8 cellular contexts compared by ENCODE assay signal in the genomic region with DNA sequence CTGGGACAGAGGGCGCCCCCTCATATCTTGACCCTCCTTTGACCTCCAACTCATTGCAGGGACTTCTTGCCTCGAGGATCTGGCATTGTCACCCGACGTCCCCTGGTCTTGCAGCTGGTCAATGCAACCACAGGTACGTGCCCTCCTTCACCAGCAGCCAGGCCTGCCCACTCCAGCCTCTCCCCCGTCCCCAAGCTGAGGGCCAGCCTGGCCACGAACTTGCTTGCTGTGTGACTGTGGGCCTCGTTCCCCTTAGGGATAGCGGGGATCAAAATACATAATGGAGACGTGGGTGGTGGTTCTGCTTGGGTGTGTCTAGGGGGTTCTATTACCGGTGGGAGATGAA. TPM values are rescaled to one million over a fixed set of nuclear protein-coding genes. Genes with fewer than 3 reads are reported as not detected.
DNase-seq lines count a peak whose midpoint lies in the region; ATAC-seq and TF ChIP-seq lines count a peak whose summit lies in the region.

No MANE protein-coding gene starts in this region.

- no peak overlapping the region for H3K27ac ChIP-seq in upper lobe of left lung

- no peak for TF ChIP-seq CTCF in MCF 10A (IDR thresholded peaks at IDR 0.05; ENCODE audit: unreplicated experiment)
- TF ChIP-seq CTCF in upper lobe of left lung (IDR thresholded peaks at IDR 0.05), result no peak

- POLR2A ChIA-PET in MCF 10A (lab: Yijun Ruan, JAX), result interaction anchor here (0.8 to 1.1 kb wide), 3 partner anchors 23 to 58 kb away, joined by 3 to 5 read pairs (median 4); a partner anchor contains a TSS

- H3K4me3 Mint-ChIP-seq in activated naive CD4-positive, alpha-beta T cell treated with anti-CD3 and anti-CD28 coated beads, Interleukin-2, amount 50 U/mL, for 24 hours, result peak overlapping the region; percentile 73
- peak overlapping the region; percentile 73 for H3K4me3 Mint-ChIP-seq in MCF 10A (ENCODE audit: unreplicated experiment)

- H3K36me3 ChIP-seq in upper lobe of left lung, result no peaks in the 10 kb centered on the region

- BruUV-seq in MCF 10A (replicated peaks; lab: Mats Ljungman, UMichigan), result no TSS peak

- H3K27me3 Mint-ChIP-seq in activated naive CD4-positive, alpha-beta T cell treated with anti-CD3 and anti-CD28 coated beads, Interleukin-2, amount 50 U/mL, for 24 hours, result no peaks in the 10 kb centered on the region
- peaks cover 11% of the 10 kb centered on the region for H3K27me3 Mint-ChIP-seq in MCF 10A (ENCODE audit: insufficient read depth, unreplicated experiment)

- H3K9me3 Mint-ChIP-seq in activated naive CD4-positive, alpha-beta T cell treated with anti-CD3 and anti-CD28 coated beads, Interleukin-2, amount 50 U/mL, for 24 hours, result no peaks in the 10 kb centered on the region
- no peaks in the 10 kb centered on the region for H3K9me3 Mint-ChIP-seq in activated naive CD4-positive, alpha-beta T cell treated with anti-CD3 and anti-CD28 coated beads, Interleukin-2, amount 50 U/mL, for 72 hours
- H3K9me3 Mint-ChIP-seq in MCF 10A (ENCODE audit: unreplicated experiment), result no peaks in the 10 kb centered on the region

- peak overlapping the region; percentile 33 for H3K4me3 ChIP-seq in mononuclear cell (ENCODE audit: low read length)
- H3K4me3 ChIP-seq in upper lobe of left lung, result peak overlapping the region in 3 of 4 donors; percentile 27 to 49 (median 46)

- intact Hi-C loops in MCF 10A (cut with micrococcal nuclease), result no loop called here

- peaks cover 12% of the 10 kb centered on the region for H3K4me1 Mint-ChIP-seq in activated naive CD4-positive, alpha-beta T cell treated with anti-CD3 and anti-CD28 coated beads, Interleukin-2, amount 50 U/mL, for 24 hours
- peaks cover 8% of the 10 kb centered on the region for H3K4me1 Mint-ChIP-seq in MCF 10A (ENCODE audit: insufficient read depth, unreplicated experiment)

- H3K36me3 Mint-ChIP-seq in activated naive CD4-positive, alpha-beta T cell treated with anti-CD3 and anti-CD28 coated beads, Interleukin-2, amount 50 U/mL, for 24 hours, result no peaks in the 10 kb centered on the region
- H3K36me3 Mint-ChIP-seq in activated naive CD4-positive, alpha-beta T cell treated with anti-CD3 and anti-CD28 coated beads, Interleukin-2, amount 50 U/mL, for 72 hours, result no peaks in the 10 kb centered on the region
- H3K36me3 Mint-ChIP-seq in MCF 10A (ENCODE audit: insufficient read depth, unreplicated experiment), result no peaks in the 10 kb centered on the region

- no peaks in the 10 kb centered on the region for H3K27me3 ChIP-seq in mononuclear cell (ENCODE audit: insufficient read depth, low read length)
- H3K27me3 ChIP-seq in upper lobe of left lung, result no peaks in the 10 kb centered on the region

- DNase-seq in activated naive CD4-positive, alpha-beta T cell treated with anti-CD3 and anti-CD28 coated beads, Interleukin-2, amount 50 U/mL, for 72 hours (ENCODE audit: low spot score in 2 of 2), result no peak
- no peak for DNase-seq in MCF 10A (ENCODE audit: unreplicated experiment)
- no peak for DNase-seq in upper lobe of left lung
- no peak for DNase-seq in NCI-H748 (lab: John Stamatoyannopoulos, UW; ENCODE audit: unreplicated experiment)

- TF ChIP-seq EP300 in upper lobe of left lung (IDR thresholded peaks at IDR 0.05), result no peak

- TF ChIP-seq POLR2A in upper lobe of left lung (IDR thresholded peaks at IDR 0.05), result no peak

- ATAC-seq in activated naive CD4-positive, alpha-beta T cell treated with anti-CD3 and anti-CD28 coated beads, Interleukin-2, amount 50 U/mL, for 72 hours, result no peak
- ATAC-seq in upper lobe of left lung (ENCODE audit: low FRiP score in 2 of 2), result no peak
- no peak for ATAC-seq in HG03565 (IDR thresholded peaks at IDR 0.05; ENCODE audit: unreplicated experiment)
- ATAC-seq in HG02610 (IDR thresholded peaks at IDR 0.05; ENCODE audit: unreplicated experiment), result no peak

- peaks cover 17% of the 10 kb centered on the region for H3K4me1 ChIP-seq in mononuclear cell (ENCODE audit: insufficient read depth, low read length)
- H3K4me1 ChIP-seq in upper lobe of left lung, result peaks cover 0 to 18% (median 13%) of the 10 kb centered on the region in 4 donors

- H3K9me3 ChIP-seq in mononuclear cell (ENCODE audit: low read depth, low read length), result no peaks in the 10 kb centered on the region
- H3K9me3 ChIP-seq in upper lobe of left lung, result no peaks in the 10 kb centered on the region

- no peak overlapping the region for H3K27ac Mint-ChIP-seq in activated naive CD4-positive, alpha-beta T cell treated with anti-CD3 and anti-CD28 coated beads, Interleukin-2, amount 50 U/mL, for 24 hours
- H3K27ac Mint-ChIP-seq in activated naive CD4-positive, alpha-beta T cell treated with anti-CD3 and anti-CD28 coated beads, Interleukin-2, amount 50 U/mL, for 72 hours, result peak overlapping the region in 1 of 2 donors; percentile 72
- H3K27ac Mint-ChIP-seq in MCF 10A (ENCODE audit: low read depth, unreplicated experiment), result no peak overlapping the region

- CTCF ChIA-PET in MCF 10A (lab: Yijun Ruan, JAX), result interaction anchor here (1.1 kb wide), 1 partner anchor 37 kb away, joined by 3 read pairs; no protein-coding TSS in a partner anchor

- WGBS in upper lobe of left lung, 2 donors, result 69 to 76% methylated on average over 10 to 11 of the region's 11 CpGs

RNA-seq across cellular contexts. Expression of a gene that starts 15.0 kb away (rescaled TPM):
- 1 to 10 TPM; 1.6 to 5.1 TPM for total RNA-seq in activated naive CD4-positive, alpha-beta T cell treated with anti-CD3 and anti-CD28 coated beads, Interleukin-2, amount 50 U/mL, for 72 hours
- total RNA-seq in MCF 10A (2022) (0.98 and 2.0 TPM in 2 replicates), mononuclear cell (1.4 TPM), upper lobe of left lung (10 to 100 TPM in 2 of 6 donors, 1 to 10 TPM in 4; 1.4 to 17.8 (median 7.9) TPM)

RNA-seq across cellular contexts. Expression of a gene that starts 26.8 kb away (rescaled TPM):
- total RNA-seq in activated naive CD4-positive, alpha-beta T cell treated with anti-CD3 and anti-CD28 coated beads, Interleukin-2, amount 50 U/mL, for 72 hours, result 100 to 1,000 TPM in 1 of 2 donors, 10 to 100 TPM in 1; 60.1 to 111 TPM
- total RNA-seq in MCF 10A (2022), result 133 and 151 TPM in 2 replicates
- 26.0 TPM for total RNA-seq in mononuclear cell
- total RNA-seq in upper lobe of left lung, result 100 to 1,000 TPM in 3 of 6 donors, 10 to 100 TPM in 3; 53.4 to 136 (median 95.5) TPM

RNA-seq across cellular contexts. Expression of a gene that starts 57.7 kb away (rescaled TPM):
- total RNA-seq in activated naive CD4-positive, alpha-beta T cell treated with anti-CD3 and anti-CD28 coated beads, Interleukin-2, amount 50 U/mL, for 72 hours, result 10 to 100 TPM; 46.2 to 54.3 TPM
- 124 and 147 TPM in 2 replicates for total RNA-seq in MCF 10A (2022)
- total RNA-seq in mononuclear cell, result 18.7 TPM
- total RNA-seq in upper lobe of left lung, result 100 to 1,000 TPM in 2 of 6 donors, 10 to 100 TPM in 4; 78.4 to 138 (median 93.8) TPM

RNA-seq across cellular contexts. Expression of a gene that starts 57.9 kb away (rescaled TPM):
- total RNA-seq in activated naive CD4-positive, alpha-beta T cell treated with anti-CD3 and anti-CD28 coated beads, Interleukin-2, amount 50 U/mL, for 72 hours, result 10 to 100 TPM; 15.6 to 16.9 TPM
- total RNA-seq in MCF 10A (2022) (27.7 and 39.0 TPM in 2 replicates), mononuclear cell (5.8 TPM), upper lobe of left lung (10 to 100 TPM; 13.7 to 28.3 (median 22.8) TPM)

RNA-seq across cellular contexts. Expression of a gene that starts 58.1 kb away (rescaled TPM):
- 10 to 100 TPM; 67.6 to 82.2 TPM for total RNA-seq in activated naive CD4-positive, alpha-beta T cell treated with anti-CD3 and anti-CD28 coated beads, Interleukin-2, amount 50 U/mL, for 72 hours
- 68.6 and 70.4 TPM in 2 replicates for total RNA-seq in MCF 10A (2022)
- total RNA-seq in mononuclear cell, result 78.1 TPM
- 100 to 1,000 TPM in 3 of 6 donors, 10 to 100 TPM in 3; 62.4 to 204 (median 102) TPM for total RNA-seq in upper lobe of left lung
